ENCODE assay signal across 1 cellular context in the genomic region with DNA sequence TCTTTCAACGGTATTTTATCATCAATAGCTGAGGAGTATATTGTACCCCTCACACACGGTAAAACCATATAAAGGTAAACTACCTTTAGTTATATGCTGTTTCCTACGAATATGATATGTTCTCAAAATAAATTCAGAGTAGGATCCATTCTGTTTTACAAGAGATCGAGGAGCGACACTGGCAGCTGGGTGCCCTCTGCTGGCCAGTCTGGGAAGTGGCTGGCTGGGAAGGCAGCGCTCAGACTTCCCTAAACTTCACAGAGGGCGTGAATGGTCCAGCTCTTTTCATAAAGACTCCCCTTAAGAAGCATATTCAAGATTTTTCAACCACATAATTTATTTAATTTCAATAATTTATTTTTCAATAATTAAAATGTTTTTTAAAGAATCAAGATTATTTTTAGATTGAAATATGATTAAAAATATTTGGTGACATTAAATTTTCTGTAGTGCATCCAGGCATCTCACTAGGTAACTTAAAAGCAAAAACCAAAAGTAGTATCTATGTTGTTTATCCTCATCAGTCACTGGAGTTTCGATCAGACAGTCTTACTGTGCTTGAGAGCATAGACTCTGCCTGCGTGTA.
TF ChIP-seq lines count a peak whose summit lies in the region.

No MANE protein-coding gene starts in this region.

TF ChIP-seq in IMR-90, 13 proteins besides CTCF, POLR2A, EP300 and RAD21 (continued from another document):
- TF ChIP-seq, protein P1, sequence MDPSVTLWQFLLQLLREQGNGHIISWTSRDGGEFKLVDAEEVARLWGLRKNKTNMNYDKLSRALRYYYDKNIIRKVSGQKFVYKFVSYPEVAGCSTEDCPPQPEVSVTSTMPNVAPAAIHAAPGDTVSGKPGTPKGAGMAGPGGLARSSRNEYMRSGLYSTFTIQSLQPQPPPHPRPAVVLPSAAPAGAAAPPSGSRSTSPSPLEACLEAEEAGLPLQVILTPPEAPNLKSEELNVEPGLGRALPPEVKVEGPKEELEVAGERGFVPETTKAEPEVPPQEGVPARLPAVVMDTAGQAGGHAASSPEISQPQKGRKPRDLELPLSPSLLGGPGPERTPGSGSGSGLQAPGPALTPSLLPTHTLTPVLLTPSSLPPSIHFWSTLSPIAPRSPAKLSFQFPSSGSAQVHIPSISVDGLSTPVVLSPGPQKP (IDR thresholded peaks at IDR 0.05; ENCODE audit: borderline replicate concordance, low read depth, low read length), result no peak
TF ChIP-seq in IMR-90: peak in this region for 1.
